12 cellular contexts compared by ENCODE assay signal in genomic region chr15:91940466-91941381, GRCh38.
DNase-seq lines count a peak whose midpoint lies in the region; ATAC-seq and TF ChIP-seq lines count a peak whose summit lies in the region.
"Had no signal": no experiment of that assay in that cellular context is flagged by ENCODE, and none has a peak within 500 bp of the region (broad histone marks: within the 10 kb centered on the region; RNA-seq: fewer than 3 reads in every experiment).

No MANE protein-coding gene starts in this region.

- H3K4me3 ChIP-seq in cardiac muscle cell = no peak overlapping the region
- H3K4me3 ChIP-seq: SJSA1 had no signal

- H3K4me3 Mint-ChIP-seq in T-helper 17 cell (peak overlapping the region; percentile 19), type B pancreatic cell (peak overlapping the region; percentile 85)
- H3K4me3 Mint-ChIP-seq: CD4-positive, alpha-beta T cell had no signal

- H3K27ac Mint-ChIP-seq in T-helper 17 cell = peak overlapping the region; percentile 96
- H3K27ac Mint-ChIP-seq in type B pancreatic cell = peak overlapping the region; percentile 99
- H3K27ac Mint-ChIP-seq: CD4-positive, alpha-beta T cell had no signal

- H3K9me3 Mint-ChIP-seq in type B pancreatic cell = peaks cover 4% of the 10 kb centered on the region
- H3K9me3 Mint-ChIP-seq: CD4-positive, alpha-beta T cell had no signal

- H3K27me3 ChIP-seq in cardiac muscle cell = no peaks in the 10 kb centered on the region
- H3K27me3 ChIP-seq: SJSA1 had no signal

- H3K36me3 Mint-ChIP-seq in T-helper 17 cell (ENCODE audit: low read depth) = no peaks in the 10 kb centered on the region
- H3K36me3 Mint-ChIP-seq in type B pancreatic cell = peaks cover 4% of the 10 kb centered on the region

- H3K4me1 ChIP-seq in cardiac muscle cell (ENCODE audit: low read depth) = peaks cover 49% of the 10 kb centered on the region
- H3K4me1 ChIP-seq: SJSA1 had no signal

- intact Hi-C loops in cardiac septum (cut with DNase I) = loop anchor here (5.0 to 10.0 kb wide), 2 partner anchors 137 to 636 kb away; no protein-coding TSS in a partner anchor
- intact Hi-C loops in left colon (cut with DNase I, micrococcal nuclease) = no loop called here
- intact Hi-C loops in sciatic nerve (cut with DNase I) = loop anchor here (10.0 kb wide), 1 partner anchor 86 kb away; the partner anchor contains the start of gene SLCO3A1

- DNase-seq in cardiac muscle cell (ENCODE audit: low read depth in 1 of 2, low spot score in 1 of 2) = no peak
- DNase-seq in cardiac septum (ENCODE audit: low spot score) = no peak
- DNase-seq in T-helper 17 cell = no peak
- peak in 1 of 2 donors; percentile 48 for DNase-seq in left colon
- DNase-seq in type B pancreatic cell (ENCODE audit: extremely low spot score, unreplicated experiment) = no peak
- no peak for DNase-seq in NCI-H1105 treated with DMSO at 0.1 percent for 48 hours (lab: John Stamatoyannopoulos, UW)
- DNase-seq in sciatic nerve (ENCODE audit: low spot score) = no peak
- DNase-seq: CD4-positive, alpha-beta T cell; NCI-H1436 treated with DMSO at 0.1 percent for 48 hours; posterior cingulate gyrus had no signal

- no peaks in the 10 kb centered on the region for H3K36me3 ChIP-seq in cardiac muscle cell
- H3K36me3 ChIP-seq: SJSA1 had no signal

- ATAC-seq in T-helper 17 cell (peak; percentile 57), left colon (peak; percentile 51), sciatic nerve (no peak), HG03139 (IDR thresholded peaks at IDR 0.05; ENCODE audit: unreplicated experiment) (no peak)

- H3K27me3 Mint-ChIP-seq in T-helper 17 cell (no peaks in the 10 kb centered on the region), type B pancreatic cell (peaks cover 3% of the 10 kb centered on the region)
- H3K27me3 Mint-ChIP-seq: CD4-positive, alpha-beta T cell had no signal

- H3K9me3 ChIP-seq in cardiac muscle cell (ENCODE audit: low read depth) = no peaks in the 10 kb centered on the region
- H3K9me3 ChIP-seq in T-helper 17 cell (ENCODE audit: control insufficient read depth, low read length, poor library complexity, severe bottlenecking) = no peaks in the 10 kb centered on the region
- H3K9me3 ChIP-seq: SJSA1 had no signal

- H3K4me1 Mint-ChIP-seq in T-helper 17 cell = peaks cover 56% of the 10 kb centered on the region
- peaks cover 34% of the 10 kb centered on the region for H3K4me1 Mint-ChIP-seq in type B pancreatic cell (ENCODE audit: unreplicated experiment)

- H3K27ac ChIP-seq in cardiac muscle cell = peak overlapping the region; percentile 71
- H3K27ac ChIP-seq: SJSA1 had no signal

- TF ChIP-seq CTCF in cardiac muscle cell (IDR thresholded peaks at IDR 0.05; ENCODE audit: low read depth, low read length) (no peak), type B pancreatic cell (conservative IDR thresholded peaks at IDR 0.05) (no peak)

Comparison
In these comparisons a context has a peak if more than half of its experiments do, and no peak if none do; other contexts are left out.
1. ATAC-seq: peak in T-helper 17 cell (single experiment) and left colon (single experiment); none in sciatic nerve (single experiment) and HG03139 (single experiment).
2. intact Hi-C loops: an anchor here in cardiac septum (5.0 to 10.0 kb wide) and sciatic nerve (10.0 kb wide); none called in left colon.